In genomic region chr17:82292251-82293154, GRCh38 we compare ENCODE assay signal across 8 cellular contexts. TPM values are rescaled to one million over a fixed set of nuclear protein-coding genes. Genes with fewer than 3 reads are reported as not detected.
DNase-seq lines count a peak whose midpoint lies in the region; ATAC-seq lines count a peak whose summit lies in the region.

No MANE protein-coding gene starts in this region.

- H3K27ac Mint-ChIP-seq in activated T-helper 2 cell treated with anti-CD3 and anti-CD28 coated beads, Interferon-gamma antibody, Interleukin-2, Interleukin-4, amounts not matched to agents 10 μg/mL and 5 μg/mL and 100 μg/mL, durations not matched to agents 14 hours and 24 hours and 36 hours: peak overlapping the region; percentile 86
- peak overlapping the region; percentile 71 to 96 (median 94) for H3K27ac Mint-ChIP-seq in naive thymus-derived CD8-positive, alpha-beta T cell
- H3K27ac Mint-ChIP-seq in stimulated activated naive B cell treated with anti-CD40 and anti-IgM and Interleukin-4, amounts not matched to agents 10 μg/mL and 1 μg/mL and 100 μg/mL, for 72 hours: peak overlapping the region; percentile 95

- ATAC-seq in naive thymus-derived CD8-positive, alpha-beta T cell: peak; percentile 91
- peak; percentile 94 to 97 for ATAC-seq in stimulated activated naive B cell treated with anti-CD40 and anti-IgM and Interleukin-4, amounts not matched to agents 10 μg/mL and 1 μg/mL and 100 μg/mL, for 72 hours (replicated peaks)

- POLR2A ChIA-PET in naive thymus-derived CD8-positive, alpha-beta T cell (lab: Charles Lee): interaction anchor here (0.6 to 4.3 kb wide), 18 partner anchors 9 to 269 kb away, joined by 3 to 62 read pairs (median 4); partner anchors contain the start of genes CD7, CENPX, CSNK1D and FOXK2

- peaks cover 13% of the 10 kb centered on the region for H3K36me3 Mint-ChIP-seq in activated T-helper 2 cell treated with anti-CD3 and anti-CD28 coated beads, Interferon-gamma antibody, Interleukin-2, Interleukin-4, amounts not matched to agents 10 μg/mL and 5 μg/mL and 100 μg/mL, durations not matched to agents 14 hours and 24 hours and 36 hours (ENCODE audit: low read depth)
- no peaks in the 10 kb centered on the region for H3K36me3 Mint-ChIP-seq in naive thymus-derived CD8-positive, alpha-beta T cell
- H3K36me3 Mint-ChIP-seq in stimulated activated naive B cell treated with anti-CD40 and anti-IgM and Interleukin-4, amounts not matched to agents 10 μg/mL and 1 μg/mL and 100 μg/mL, for 72 hours: peaks cover 2 to 17% of the 10 kb centered on the region in 2 donors

- intact Hi-C loops in activated T-helper 2 cell treated with anti-CD3 and anti-CD28 coated beads, Interferon-gamma antibody, Interleukin-2, Interleukin-4, amounts not matched to agents 10 μg/mL and 5 μg/mL and 100 μg/mL, durations not matched to agents 14 hours and 24 hours and 36 hours (cut with micrococcal nuclease): loop anchor here (1.0 kb wide), 1 partner anchor 19 kb away; the partner anchor contains the start of gene CSNK1D

- peak overlapping the region; percentile 83 for H3K4me3 Mint-ChIP-seq in activated T-helper 2 cell treated with anti-CD3 and anti-CD28 coated beads, Interferon-gamma antibody, Interleukin-2, Interleukin-4, amounts not matched to agents 10 μg/mL and 5 μg/mL and 100 μg/mL, durations not matched to agents 14 hours and 24 hours and 36 hours (ENCODE audit: low read depth)
- peak overlapping the region; percentile 82 to 93 (median 88) for H3K4me3 Mint-ChIP-seq in naive thymus-derived CD8-positive, alpha-beta T cell
- peak overlapping the region; percentile 85 to 91 for H3K4me3 Mint-ChIP-seq in stimulated activated naive B cell treated with anti-CD40 and anti-IgM and Interleukin-4, amounts not matched to agents 10 μg/mL and 1 μg/mL and 100 μg/mL, for 72 hours

- DNase-seq in EH (ENCODE audit: low read depth): peak; percentile 99
- peak; percentile 53 for DNase-seq in GOT3 (lab: John Stamatoyannopoulos, UW)
- DNase-seq in LHCN-M2 (ENCODE audit: low read depth): peak; percentile 99
- DNase-seq in RPMI7951 (ENCODE audit: low read depth): peak; percentile 98
- peak; percentile 94 for DNase-seq in activated T-helper 2 cell treated with anti-CD3 and anti-CD28 coated beads, Interferon-gamma antibody, Interleukin-2, Interleukin-4, amounts not matched to agents 10 μg/mL and 5 μg/mL and 100 μg/mL, durations not matched to agents 14 hours and 24 hours and 36 hours (ENCODE audit: low spot score)
- peak; percentile 97 for DNase-seq in fibroblast of peridontal ligament (ENCODE audit: extremely low read depth)
- peak; percentile 83 to 97 (median 91) for DNase-seq in naive thymus-derived CD8-positive, alpha-beta T cell
- DNase-seq in stimulated activated naive B cell treated with anti-CD40 and anti-IgM and Interleukin-4, amounts not matched to agents 10 μg/mL and 1 μg/mL and 100 μg/mL, for 72 hours: peak; percentile 94

- peaks cover 40% of the 10 kb centered on the region for H3K4me1 Mint-ChIP-seq in activated T-helper 2 cell treated with anti-CD3 and anti-CD28 coated beads, Interferon-gamma antibody, Interleukin-2, Interleukin-4, amounts not matched to agents 10 μg/mL and 5 μg/mL and 100 μg/mL, durations not matched to agents 14 hours and 24 hours and 36 hours (ENCODE audit: low read depth)
- peaks cover 27 to 46% (median 43%) of the 10 kb centered on the region in 4 donors for H3K4me1 Mint-ChIP-seq in naive thymus-derived CD8-positive, alpha-beta T cell
- peaks cover 33 to 45% of the 10 kb centered on the region in 2 donors for H3K4me1 Mint-ChIP-seq in stimulated activated naive B cell treated with anti-CD40 and anti-IgM and Interleukin-4, amounts not matched to agents 10 μg/mL and 1 μg/mL and 100 μg/mL, for 72 hours

- no peaks in the 10 kb centered on the region for H3K27me3 Mint-ChIP-seq in activated T-helper 2 cell treated with anti-CD3 and anti-CD28 coated beads, Interferon-gamma antibody, Interleukin-2, Interleukin-4, amounts not matched to agents 10 μg/mL and 5 μg/mL and 100 μg/mL, durations not matched to agents 14 hours and 24 hours and 36 hours (ENCODE audit: low read depth)
- no peaks in the 10 kb centered on the region for H3K27me3 Mint-ChIP-seq in naive thymus-derived CD8-positive, alpha-beta T cell
- H3K27me3 Mint-ChIP-seq in stimulated activated naive B cell treated with anti-CD40 and anti-IgM and Interleukin-4, amounts not matched to agents 10 μg/mL and 1 μg/mL and 100 μg/mL, for 72 hours: no peaks in the 10 kb centered on the region

- H3K9me3 Mint-ChIP-seq in activated T-helper 2 cell treated with anti-CD3 and anti-CD28 coated beads, Interferon-gamma antibody, Interleukin-2, Interleukin-4, amounts not matched to agents 10 μg/mL and 5 μg/mL and 100 μg/mL, durations not matched to agents 14 hours and 24 hours and 36 hours: no peaks in the 10 kb centered on the region
- H3K9me3 Mint-ChIP-seq in naive thymus-derived CD8-positive, alpha-beta T cell: no peaks in the 10 kb centered on the region
- peaks cover 0 to 4% of the 10 kb centered on the region in 2 donors for H3K9me3 Mint-ChIP-seq in stimulated activated naive B cell treated with anti-CD40 and anti-IgM and Interleukin-4, amounts not matched to agents 10 μg/mL and 1 μg/mL and 100 μg/mL, for 72 hours

RNA-seq across cellular contexts. Expression of gene CSNK1D, which starts 19.0 kb away (rescaled TPM):
- total RNA-seq in LHCN-M2 (2014; rRNA removed): 38.9 and 51.3 TPM in 2 replicates
- polyA plus RNA-seq in LHCN-M2 (2012): 98.1 TPM
- total RNA-seq in RPMI7951 (2014; rRNA removed; shearing (Covaris generic)): 20.4 and 22.6 TPM in 2 replicates
- total RNA-seq in activated T-helper 2 cell treated with anti-CD3 and anti-CD28 coated beads, Interferon-gamma antibody, Interleukin-2, Interleukin-4, amounts not matched to agents 10 μg/mL and 5 μg/mL and 100 μg/mL, durations not matched to agents 14 hours and 24 hours and 36 hours: 139 and 151 TPM in 2 replicates
- 100 to 1,000 TPM; 184 to 201 TPM for total RNA-seq in naive thymus-derived CD8-positive, alpha-beta T cell
- 10 to 100 TPM; 47.6 to 72.1 (median 48.6) TPM for polyA plus RNA-seq in naive thymus-derived CD8-positive, alpha-beta T cell

RNA-seq across cellular contexts. Expression of gene CD7, which starts 24.9 kb away (rescaled TPM):
- total RNA-seq in LHCN-M2 (2014; rRNA removed): 0.92 and 1.6 TPM in 2 replicates
- 0.27 TPM for polyA plus RNA-seq in LHCN-M2 (2012)
- total RNA-seq in RPMI7951 (2014; rRNA removed; shearing (Covaris generic)): not detected in 2 replicates
- 345 and 351 TPM in 2 replicates for total RNA-seq in activated T-helper 2 cell treated with anti-CD3 and anti-CD28 coated beads, Interferon-gamma antibody, Interleukin-2, Interleukin-4, amounts not matched to agents 10 μg/mL and 5 μg/mL and 100 μg/mL, durations not matched to agents 14 hours and 24 hours and 36 hours
- total RNA-seq in naive thymus-derived CD8-positive, alpha-beta T cell: 10 to 100 TPM; 66.9 to 67.8 TPM
- polyA plus RNA-seq in naive thymus-derived CD8-positive, alpha-beta T cell: 100 to 1,000 TPM; 166 to 233 (median 205) TPM

RNA-seq across cellular contexts. Expression of gene SECTM1, which starts 41.1 kb away (rescaled TPM):
- total RNA-seq in LHCN-M2 (2014; rRNA removed): 139 and 147 TPM in 2 replicates
- 76.8 TPM for polyA plus RNA-seq in LHCN-M2 (2012)
- 17.2 and 19.7 TPM in 2 replicates for total RNA-seq in RPMI7951 (2014; rRNA removed; shearing (Covaris generic))
- total RNA-seq in activated T-helper 2 cell treated with anti-CD3 and anti-CD28 coated beads, Interferon-gamma antibody, Interleukin-2, Interleukin-4, amounts not matched to agents 10 μg/mL and 5 μg/mL and 100 μg/mL, durations not matched to agents 14 hours and 24 hours and 36 hours: 2.7 and 3.7 TPM in 2 replicates
- under 1 TPM in 1 of 2 experiments, not detected in 1; 0.18 TPM for total RNA-seq in naive thymus-derived CD8-positive, alpha-beta T cell
- 1 to 10 TPM in 1 of 3 donors, not detected in 2; 1.2 TPM for polyA plus RNA-seq in naive thymus-derived CD8-positive, alpha-beta T cell

Comparison
In these comparisons a context has a peak if more than half of its experiments do, and no peak if none do; other contexts are left out.
1. Peak in every context shown above with its lines: DNase-seq and ATAC-seq.
2. RNA of gene CD7, which starts 24.9 kb away (total RNA-seq): 345 to 351 TPM in activated T-helper 2 cell treated with anti-CD3 and anti-CD28 coated beads, Interferon-gamma antibody, Interleukin-2, Interleukin-4, amounts not matched to agents 10 μg/mL and 5 μg/mL and 100 μg/mL, durations not matched to agents 14 hours and 24 hours and 36 hours and 66.9 to 67.8 TPM in naive thymus-derived CD8-positive, alpha-beta T cell; 0.92 to 1.6 TPM in LHCN-M2 and not detected in RPMI7951; every median in the first group is over 10 times any median in the second.